1 cellular context compared by ENCODE assay signal in genomic region chr1:35269989-35270289, GRCh38.
TF ChIP-seq lines count a peak whose summit lies in the region.

No MANE protein-coding gene starts in this region.

TF ChIP-seq in WTC11, 78 proteins besides CTCF, POLR2A, EP300 and RAD21 (continued from another document):
- TF ChIP-seq PRDM15 (CRISPR knock-in tag; IDR thresholded peaks at IDR 0.05): no peak
- no peak for TF ChIP-seq ZNF317 (CRISPR knock-in tag; IDR thresholded peaks at IDR 0.05; ENCODE audit: borderline replicate concordance, low read depth)
- TF ChIP-seq SP1 (CRISPR knock-in tag; conservative IDR thresholded peaks at IDR 0.05): no peak
TF ChIP-seq in WTC11: peak in this region for 0.
